In the genomic region with DNA sequence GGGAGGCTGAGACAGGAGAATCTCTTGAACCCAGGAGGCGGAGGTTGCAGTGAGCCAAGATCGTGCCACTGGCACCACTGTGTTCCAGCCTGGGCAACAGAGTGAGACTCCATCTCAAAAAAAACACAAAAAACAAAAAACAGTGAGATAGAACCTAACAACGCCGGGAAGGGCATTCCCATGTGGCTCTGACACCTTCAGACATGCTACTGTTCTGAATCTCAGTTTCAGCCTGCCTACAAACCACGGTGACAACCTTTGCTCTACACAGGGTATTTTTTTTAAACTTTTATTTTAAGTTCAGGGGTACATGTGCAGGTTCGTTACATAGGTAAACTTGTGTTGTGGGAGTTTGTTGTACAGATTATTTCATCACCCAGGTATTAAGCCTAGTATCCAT, we compare ENCODE assay signal across 8 cellular contexts. TPM values are rescaled to one million over a fixed set of nuclear protein-coding genes. Genes with fewer than 3 reads are reported as not detected.
DNase-seq lines count a peak whose midpoint lies in the region; ATAC-seq, FAIRE-seq and TF ChIP-seq lines count a peak whose summit lies in the region.
"Not testable (repeated sequence)": the region's sequence is repeated elsewhere in the genome, so short reads cannot be mapped to it uniquely, and the experiment has no call there.

No MANE protein-coding gene starts in this region.

- not testable (repeated sequence) for TF ChIP-seq POLR2A in GM12878 (IDR thresholded peaks at IDR 0.05; ENCODE audit: low read depth, low read length)

- H3K79me2 ChIP-seq in GM12878 (ENCODE audit: control insufficient read depth, insufficient read depth, low read length): not testable (repeated sequence)

- 38% methylated on average over 6 of the region's 6 CpGs for WGBS in GM12878 (ENCODE audit: insufficient coverage, insufficient replicate concordance, low lambda C conversion rate, missing lambda C conversion rate)

- not testable (repeated sequence) for H3K9me3 ChIP-seq in SJCRH30 (replicated peaks); GM12878 (replicated peaks; ENCODE audit: control insufficient read depth, insufficient read depth, low read length)

- not testable (repeated sequence) for H3K9ac ChIP-seq in GM12878 (ENCODE audit: control insufficient read depth, insufficient read depth, low read length)

- H4K20me1 ChIP-seq in GM12878 (ENCODE audit: control insufficient read depth, insufficient read depth): not testable (repeated sequence)

- CTCF ChIA-PET in GM12878 (lab: Yijun Ruan, JAX): interaction anchor here (0.5 to 1.1 kb wide), 2 partner anchors 10 to 1698 kb away, joined by 3 read pairs; no protein-coding TSS in a partner anchor

- peak overlapping the region; percentile 52; the same call in 1 of the 2 replicates for H3K27ac ChIP-seq in SJCRH30
- not testable (repeated sequence) for H3K27ac ChIP-seq in GM12878 (ENCODE audit: control insufficient read depth, insufficient read depth)

- peaks cover 23% of the 10 kb centered on the region for H3K4me1 ChIP-seq in SJCRH30
- not testable (repeated sequence) for H3K4me1 ChIP-seq in GM12878 (ENCODE audit: control insufficient read depth, insufficient read depth, low read length)

- ATAC-seq in GM18858 (IDR thresholded peaks at IDR 0.05; ENCODE audit: unreplicated experiment) (peak; percentile 36), GM18870 (IDR thresholded peaks at IDR 0.05; ENCODE audit: unreplicated experiment) (peak; percentile 50), GM19463 (IDR thresholded peaks at IDR 0.05; ENCODE audit: unreplicated experiment) (peak; percentile 64), HG02588 (IDR thresholded peaks at IDR 0.05; ENCODE audit: unreplicated experiment) (peak; percentile 45), HG02870 (IDR thresholded peaks at IDR 0.05; ENCODE audit: unreplicated experiment) (peak; percentile 60), GM12878 (peak; percentile 42; the same call in 1 of the 3 replicates)
- peak; percentile 64 for ATAC-seq in stimulated activated naive CD8-positive, alpha-beta T cell treated with anti-CD3 and anti-CD28 coated beads, Interleukin-15, amount 100 ng/mL, for 72 hours

- SMC1A ChIA-PET in GM12878 (lab: Charles Lee; ENCODE audit: uncharacterized antibody, unreplicated experiment): not testable (repeated sequence)

- H3K4me3 Mint-ChIP-seq in stimulated activated naive CD8-positive, alpha-beta T cell treated with anti-CD3 and anti-CD28 coated beads, Interleukin-15, amount 100 ng/mL, for 72 hours: not testable (repeated sequence)

- TF ChIP-seq CTCF in GM12878 (IDR thresholded peaks at IDR 0.05 in 2 of 3, conservative IDR thresholded peaks at IDR 0.05 in 1 of 3; ENCODE audit: control insufficient read depth in 2 of 3, extremely low read depth in 1 of 3, insufficient read depth in 1 of 3, low read depth in 3 of 3, low read length in 3 of 3): not testable (repeated sequence)

- TF ChIP-seq EP300 in GM12878 (IDR thresholded peaks at IDR 0.05; ENCODE audit: borderline replicate concordance in 1 of 2, control insufficient read depth in 1 of 2, low read depth in 2 of 2, low read length in 2 of 2): not testable (repeated sequence)

- intact Hi-C loops in GM12878 (cut with micrococcal nuclease; ENCODE audit: unreplicated experiment): loop anchor here (10.0 kb wide), 1 partner anchor 530 kb away; no protein-coding TSS in a partner anchor

- not testable (repeated sequence) for BruUV-seq in GM12878 (replicated peaks; lab: Mats Ljungman, UMichigan)

- not testable (repeated sequence) for H3K27me3 Mint-ChIP-seq in stimulated activated naive CD8-positive, alpha-beta T cell treated with anti-CD3 and anti-CD28 coated beads, Interleukin-15, amount 100 ng/mL, for 72 hours

- H3K27me3 ChIP-seq in SJCRH30; GM12878 (replicated peaks in 1 of 2; ENCODE audit: control insufficient read depth in 2 of 2, insufficient read depth in 2 of 2, low read length in 1 of 2): not testable (repeated sequence)

- POLR2A ChIA-PET in GM12878 (lab: Charles Lee): not testable (repeated sequence)

- H3K9me3 Mint-ChIP-seq in stimulated activated naive CD8-positive, alpha-beta T cell treated with anti-CD3 and anti-CD28 coated beads, Interleukin-15, amount 100 ng/mL, for 72 hours: not testable (repeated sequence)

- H3K4me2 ChIP-seq in GM12878 (ENCODE audit: control insufficient read depth, insufficient read depth): not testable (repeated sequence)

- H3K4me1 Mint-ChIP-seq in stimulated activated naive CD8-positive, alpha-beta T cell treated with anti-CD3 and anti-CD28 coated beads, Interleukin-15, amount 100 ng/mL, for 72 hours: not testable (repeated sequence)

- not testable (repeated sequence) for H2AFZ ChIP-seq in GM12878 (ENCODE audit: control insufficient read depth, low read depth, low read length)

- not testable (repeated sequence) for TF ChIP-seq RAD21 in GM12878 (IDR thresholded peaks at IDR 0.05; ENCODE audit: insufficient read depth, low read depth, low read length)

- RAD21 ChIA-PET in GM12878 (lab: Charles Lee; ENCODE audit: unreplicated experiment): interaction anchor here (1.0 kb wide), 1 partner anchor 10 kb away, joined by 3 read pairs; no protein-coding TSS in a partner anchor

- not testable (repeated sequence) for H3K27ac Mint-ChIP-seq in stimulated activated naive CD8-positive, alpha-beta T cell treated with anti-CD3 and anti-CD28 coated beads, Interleukin-15, amount 100 ng/mL, for 72 hours

- not testable (repeated sequence) for H3K4me3 ChIP-seq in SJCRH30, GM12878

- not testable (repeated sequence) for FAIRE-seq in GM12878 (lab: Jason Lieb, UNC)

- H3K36me3 ChIP-seq in SJCRH30; GM12878 (ENCODE audit: control insufficient read depth in 2 of 2, insufficient read depth in 2 of 2, low read length in 1 of 2): not testable (repeated sequence)

- not testable (repeated sequence) for DNase-seq in SJCRH30; GM12878 (ENCODE audit: low read depth, low spot score); stimulated activated naive CD8-positive, alpha-beta T cell treated with anti-CD3 and anti-CD28 coated beads, Interleukin-15, amount 100 ng/mL, for 72 hours

- in situ Hi-C loops in GM12878 (cut with MboI): loop anchor here (10.0 kb wide), 1 partner anchor 620 kb away; no protein-coding TSS in a partner anchor

RNA-seq across cellular contexts. Expression of gene ARL4A, which starts 42.2 kb away (rescaled TPM):
- 0.81 and 1.5 TPM in 2 replicates for total RNA-seq in SJCRH30 (2014; rRNA removed; shearing (Covaris generic))
- total RNA-seq in GM12878 (2013; cell fraction: nucleolus; rRNA removed): 0.20 and 0.35 TPM in 2 replicates
- total RNA-seq in GM12878 (2014; rRNA removed) (2.0 and 2.3 TPM in 2 replicates), GM12878 (2014; rRNA removed; fragmentation: Illumina TruSeq; extraction: Trizol) (3.2 and 3.5 TPM in 2 replicates), GM12878 (2021) (1.9 and 2.8 TPM in 2 replicates)
- 1.1 TPM for polyA plus RNA-seq in GM12878 (2011; ENCODE audit: low read depth)
- polyA plus RNA-seq in GM12878 (2011; rRNA removed) (0.23 and 0.35 TPM in 2 replicates), GM12878 (2014; fragmentation: Illumina TruSeq; extraction: Trizol) (3.7 and 5.2 TPM in 2 replicates), GM12878 (2014; fragmentation: Nextera tagmentation; extraction: Ambion mirVana) (1 to 10 TPM; 1.7 to 2.5 TPM), GM12878 (2014; rRNA removed) (1.7 and 1.9 TPM in 2 replicates), GM12878 (2016; fragmentation: Nextera tagmentation; extraction: Ambion mirVana) (1 to 10 TPM; 4.1 to 4.6 TPM)
- 0.04 and 0.07 TPM in 2 replicates for polyA plus RNA-seq in GM12878 (2011; cell fraction: cytosol; rRNA removed)
- polyA plus RNA-seq in GM12878 (2011; cell fraction: nucleus; rRNA removed): 0.20 TPM in 1 of 2 replicates, not detected in the other
- polyA plus RNA-seq in GM12878 (2012): 0.83 and 1.7 TPM in 2 replicates
- 0.46 TPM in 1 of 2 replicates, not detected in the other for polyA minus RNA-seq in GM12878 (2011; rRNA and poly(A)+ RNA removed)
- polyA minus RNA-seq in GM12878 (2011; cell fraction: cytosol; rRNA and poly(A)+ RNA removed): 1.1 and 1.8 TPM in 2 replicates
- polyA minus RNA-seq in GM12878 (2011; cell fraction: nucleus; rRNA and poly(A)+ RNA removed): 0.36 and 0.67 TPM in 2 replicates
